9 cellular contexts compared by ENCODE assay signal in genomic region chr15:89874926-89875564, GRCh38. TPM values are rescaled to one million over a fixed set of nuclear protein-coding genes. Genes with fewer than 3 reads are reported as not detected.
DNase-seq lines count a peak whose midpoint lies in the region; ATAC-seq, FAIRE-seq and TF ChIP-seq lines count a peak whose summit lies in the region.
"Had no signal": no experiment of that assay in that cellular context is flagged by ENCODE, and none has a peak within 500 bp of the region (broad histone marks: within the 10 kb centered on the region; RNA-seq: fewer than 3 reads in every experiment).

No MANE protein-coding gene starts in this region.

- H3K4me3 Mint-ChIP-seq in type B pancreatic cell, result no peak overlapping the region
- H3K4me3 Mint-ChIP-seq: activated naive CD4-positive, alpha-beta T cell treated with anti-CD3 and anti-CD28 coated beads, Interleukin-2, amount 50 U/mL, for 24 hours had no signal

- H2AFZ ChIP-seq in parathyroid adenoma, result no peak overlapping the region

- H3K9me3 ChIP-seq in MG63 (no peaks in the 10 kb centered on the region), gastroesophageal sphincter (no peaks in the 10 kb centered on the region), parathyroid adenoma (ENCODE audit: control insufficient read depth, low read length) (no peaks in the 10 kb centered on the region)

- FAIRE-seq in D721Med (lab: Jason Lieb, UNC), result no peak

- no peaks in the 10 kb centered on the region for H3K4me1 Mint-ChIP-seq in type B pancreatic cell (ENCODE audit: unreplicated experiment)
- H3K4me1 Mint-ChIP-seq: activated naive CD4-positive, alpha-beta T cell treated with anti-CD3 and anti-CD28 coated beads, Interleukin-2, amount 50 U/mL, for 24 hours had no signal

- peak; percentile 93 for ATAC-seq in GM21576 (IDR thresholded peaks at IDR 0.05; ENCODE audit: unreplicated experiment)
- peak; percentile 86 for ATAC-seq in gastroesophageal sphincter

- no peak overlapping the region for H3K4me3 ChIP-seq in MG63
- no peak overlapping the region for H3K4me3 ChIP-seq in gastroesophageal sphincter
- no peak overlapping the region for H3K4me3 ChIP-seq in parathyroid adenoma (ENCODE audit: low read depth, low read length)

- no peak for TF ChIP-seq EP300 in gastroesophageal sphincter (IDR thresholded peaks at IDR 0.05)

- H3K27me3 ChIP-seq in MG63 (no peaks in the 10 kb centered on the region), gastroesophageal sphincter (no peaks in the 10 kb centered on the region), parathyroid adenoma (ENCODE audit: control insufficient read depth, insufficient read depth, low read length) (no peaks in the 10 kb centered on the region)

- H3K4me1 ChIP-seq in gastroesophageal sphincter (peaks cover 0 to 8% (median 0%) of the 10 kb centered on the region in 3 donors), parathyroid adenoma (no peaks in the 10 kb centered on the region)

- no peak for TF ChIP-seq POLR2A in gastroesophageal sphincter (IDR thresholded peaks at IDR 0.05)

- H3K36me3 ChIP-seq in MG63 (peaks cover 40% of the 10 kb centered on the region), gastroesophageal sphincter (peaks cover 4 to 85% of the 10 kb centered on the region in 2 donors), parathyroid adenoma (ENCODE audit: control insufficient read depth, insufficient read depth, low read length) (no peaks in the 10 kb centered on the region)

- no peaks in the 10 kb centered on the region for H3K9me3 Mint-ChIP-seq in type B pancreatic cell
- H3K9me3 Mint-ChIP-seq: activated naive CD4-positive, alpha-beta T cell treated with anti-CD3 and anti-CD28 coated beads, Interleukin-2, amount 50 U/mL, for 24 hours had no signal

- no peak overlapping the region for H3K27ac Mint-ChIP-seq in type B pancreatic cell
- H3K27ac Mint-ChIP-seq: activated naive CD4-positive, alpha-beta T cell treated with anti-CD3 and anti-CD28 coated beads, Interleukin-2, amount 50 U/mL, for 24 hours had no signal

- H3K27ac ChIP-seq in gastroesophageal sphincter (no peak overlapping the region), parathyroid adenoma (no peak overlapping the region)

- H3K36me3 Mint-ChIP-seq in type B pancreatic cell, result peaks cover 12% of the 10 kb centered on the region

- 24 to 30% methylated on average over 8 to 10 of the region's 10 CpGs for WGBS in gastroesophageal sphincter (ENCODE audit: low coverage in 1 of 2), 2 donors

- H3K79me2 ChIP-seq in parathyroid adenoma, result no peaks in the 10 kb centered on the region

- H3K9ac ChIP-seq in parathyroid adenoma, result no peak overlapping the region

- H3K27me3 Mint-ChIP-seq in type B pancreatic cell, result no peaks in the 10 kb centered on the region
- H3K27me3 Mint-ChIP-seq: activated naive CD4-positive, alpha-beta T cell treated with anti-CD3 and anti-CD28 coated beads, Interleukin-2, amount 50 U/mL, for 24 hours had no signal

- TF ChIP-seq CTCF in D721Med (IDR thresholded peaks at IDR 0.05; ENCODE audit: insufficient read depth, missing control alignments), result peak; percentile 97
- TF ChIP-seq CTCF in gastroesophageal sphincter (IDR thresholded peaks at IDR 0.05), result peak; percentile 80 to 88 (median 81)
- TF ChIP-seq CTCF in parathyroid adenoma (IDR thresholded peaks at IDR 0.05), result peak; percentile 70
- TF ChIP-seq CTCF in type B pancreatic cell (conservative IDR thresholded peaks at IDR 0.05), result peak; percentile 99

- no peak overlapping the region for H3K4me2 ChIP-seq in parathyroid adenoma (ENCODE audit: low read length)

- DNase-seq in D721Med (ENCODE audit: insufficient read length, low spot score) (peak; percentile 42), MG63 (peak; percentile 78), SK-N-DZ (ENCODE audit: low spot score) (peak; percentile 67), activated gamma-delta T cell treated with Interleukin-2 at 50 U/mL for 16 hours (peak; percentile 82), type B pancreatic cell (ENCODE audit: extremely low spot score, unreplicated experiment) (peak; percentile 83)

RNA-seq across cellular contexts. Expression of gene AP3S2, which starts 18.7 kb away (rescaled TPM):
- 74.8 and 185 TPM in 2 replicates for total RNA-seq in MG63 (2014; rRNA removed; shearing (Covaris generic); ENCODE audit: low replicate concordance)
- 55.2 and 81.1 TPM in 2 replicates for polyA plus RNA-seq in SK-N-DZ (2014; cell fraction: cytosol; rRNA removed)
- 18.2 and 23.1 TPM in 2 replicates for polyA plus RNA-seq in SK-N-DZ (2014; cell fraction: nucleus; rRNA removed)
- total RNA-seq in gastroesophageal sphincter (10 to 100 TPM; 38.9 to 60.2 (median 46.2) TPM), type B pancreatic cell (ENCODE audit: low replicate concordance) (22.9 and 32.2 TPM in 2 replicates)

RNA-seq across cellular contexts. Expression of gene ARPIN, which starts 37.7 kb away (rescaled TPM):
- total RNA-seq in MG63 (2014; rRNA removed; shearing (Covaris generic); ENCODE audit: low replicate concordance), result 4.0 and 6.4 TPM in 2 replicates
- 8.6 and 9.7 TPM in 2 replicates for polyA plus RNA-seq in SK-N-DZ (2014; cell fraction: cytosol; rRNA removed)
- 8.1 and 8.5 TPM in 2 replicates for polyA plus RNA-seq in SK-N-DZ (2014; cell fraction: nucleus; rRNA removed)
- 10 to 100 TPM; 20.9 to 25.4 (median 24.3) TPM for total RNA-seq in gastroesophageal sphincter
- 14.9 and 22.7 TPM in 2 replicates for total RNA-seq in type B pancreatic cell (ENCODE audit: low replicate concordance)
